Comparison of ENCODE assay signal across 10 cellular contexts in genomic region chr12:16189849-16190248, GRCh38.
DNase-seq lines count a peak whose midpoint lies in the region; ATAC-seq and TF ChIP-seq lines count a peak whose summit lies in the region.
"Had no signal": no experiment of that assay in that cellular context is flagged by ENCODE, and none has a peak within 500 bp of the region (broad histone marks: within the 10 kb centered on the region; RNA-seq: fewer than 3 reads in every experiment).

No MANE protein-coding gene starts in this region.

- no peaks in the 10 kb centered on the region for H3K36me3 Mint-ChIP-seq in osteocyte (ENCODE audit: unreplicated experiment)

- DNase-seq in NCI-H1105 (lab: John Stamatoyannopoulos, UW): peak; percentile 4
- peak; percentile 20 for DNase-seq in astrocyte of the spinal cord (ENCODE audit: low read depth, low spot score)
- no peak for DNase-seq in osteocyte (ENCODE audit: extremely low spot score, unreplicated experiment)
- DNase-seq in activated CD4-positive, alpha-beta T cell treated with anti-CD3 and anti-CD28 coated beads, Interleukin-2, amount 50 U/mL, for 1 hour: no peak
- no peak for DNase-seq in stimulated activated CD4-positive, alpha-beta T cell treated with anti-CD3 and anti-CD28 coated beads, Interleukin-4, amount 100 ng/mL, for 24 hours
- DNase-seq: central memory CD4-positive, alpha-beta T cell had no signal

- TF ChIP-seq CTCF in astrocyte of the spinal cord (IDR thresholded peaks at IDR 0.05; ENCODE audit: low read depth, low read length) (peak; percentile 28), osteocyte (IDR thresholded peaks at IDR 0.05) (peak; percentile 22)

- in situ Hi-C loops in astrocyte of the spinal cord (cut with HindIII; ENCODE audit: low sequenced_read_pairs): no loop called here

- peak; percentile 59 for ATAC-seq in GM19043 (IDR thresholded peaks at IDR 0.05; ENCODE audit: low read depth, unreplicated experiment)
- no peak for ATAC-seq in HG02623 (IDR thresholded peaks at IDR 0.05; ENCODE audit: unreplicated experiment)
- ATAC-seq in HG02970 (IDR thresholded peaks at IDR 0.05; ENCODE audit: low FRiP score, unreplicated experiment): no peak

- H3K4me3 Mint-ChIP-seq in osteocyte (ENCODE audit: unreplicated experiment): no peak overlapping the region
- H3K4me3 Mint-ChIP-seq: nephron had no signal

- peaks cover 19% of the 10 kb centered on the region for H3K27me3 Mint-ChIP-seq in osteocyte (ENCODE audit: unreplicated experiment)

- no peak overlapping the region for H3K27ac Mint-ChIP-seq in osteocyte (ENCODE audit: unreplicated experiment)
- H3K27ac Mint-ChIP-seq: nephron had no signal

- H3K9me3 Mint-ChIP-seq in osteocyte (ENCODE audit: unreplicated experiment): no peaks in the 10 kb centered on the region
- H3K9me3 Mint-ChIP-seq: nephron had no signal

- H3K4me3 ChIP-seq in astrocyte of the spinal cord (ENCODE audit: low read depth, low read length): no peak overlapping the region

- H3K4me1 Mint-ChIP-seq in osteocyte (ENCODE audit: unreplicated experiment): peaks cover 4% of the 10 kb centered on the region
- H3K4me1 Mint-ChIP-seq: nephron had no signal

Comparison
In these comparisons a context has a peak if more than half of its experiments do, and no peak if none do; other contexts are left out.
1. DNase-seq: peak in NCI-H1105 (single experiment) and astrocyte of the spinal cord (single experiment); none in osteocyte (single experiment), activated CD4-positive, alpha-beta T cell treated with anti-CD3 and anti-CD28 coated beads, Interleukin-2, amount 50 U/mL, for 1 hour (single experiment) and stimulated activated CD4-positive, alpha-beta T cell treated with anti-CD3 and anti-CD28 coated beads, Interleukin-4, amount 100 ng/mL, for 24 hours (single experiment).